Comparison of ENCODE assay signal across 25 cellular contexts in genomic region chr1:238752332-238752731, GRCh38.
DNase-seq lines count a peak whose midpoint lies in the region; ATAC-seq and TF ChIP-seq lines count a peak whose summit lies in the region.
"Had no signal": no experiment of that assay in that cellular context is flagged by ENCODE, and none has a peak within 500 bp of the region (broad histone marks: within the 10 kb centered on the region; RNA-seq: fewer than 3 reads in every experiment).

No MANE protein-coding gene starts in this region.

- H3K9me2 ChIP-seq in SK-N-SH, result no peaks in the 10 kb centered on the region

- peak; percentile 95 for ATAC-seq in SK-N-SH treated with all-trans-retinoic acid at 6 μM for 48 hours
- no peak for ATAC-seq in HG02588 (IDR thresholded peaks at IDR 0.05; ENCODE audit: unreplicated experiment)
- ATAC-seq: HCT116, Panc1 had no signal

- H3K9ac ChIP-seq in SK-N-SH (no peak overlapping the region), HUES6 (ENCODE audit: low read length) (no peak overlapping the region)
- H3K9ac ChIP-seq: BLaER1 had no signal

- H4K20me1 ChIP-seq in SK-N-SH (ENCODE audit: insufficient read depth), result no peaks in the 10 kb centered on the region
- H4K20me1 ChIP-seq: BLaER1 had no signal

- no peak overlapping the region for H3K4me3 ChIP-seq in SK-N-SH (ENCODE audit: low read depth in 2 of 2, low read length in 1 of 2)
- H3K4me3 ChIP-seq in HUES6 (ENCODE audit: low read depth, low read length), result no peak overlapping the region
- H3K4me3 ChIP-seq in skeletal muscle cell (ENCODE audit: low read depth, low read length), result no peak overlapping the region
- H3K4me3 ChIP-seq: BLaER1 had no signal

- H3K79me2 ChIP-seq in SK-N-SH (ENCODE audit: insufficient read depth), result no peaks in the 10 kb centered on the region

- H3K27ac ChIP-seq in SK-N-SH (ENCODE audit: low read depth in 2 of 2, low read length in 1 of 2) (peak overlapping the region in 1 of 2 experiments; percentile 81; a peak in 1 of 4 replicates), HUES6 (ENCODE audit: low read depth, low read length) (0 out of 2 replicates have a peak overlapping the region, but pooled peaks have one; percentile 14)
- H3K27ac ChIP-seq: 22Rv1, BLaER1, RWPE1 had no signal

- WGBS in SK-N-SH (ENCODE audit: low lambda C conversion rate), result 73% methylated on average over 3 of the region's 3 CpGs

- TF ChIP-seq EP300 in SK-N-SH (IDR thresholded peaks at IDR 0.05; ENCODE audit: borderline replicate concordance in 1 of 2, low read depth in 1 of 2, low read length in 1 of 2), result no peak

- H3K4me2 ChIP-seq in SK-N-SH, result no peak overlapping the region
- H3K4me2 ChIP-seq: BLaER1 had no signal

- no peak overlapping the region for H2AFZ ChIP-seq in SK-N-SH (ENCODE audit: low read depth)

- no peak for TF ChIP-seq CTCF in SK-N-SH (IDR thresholded peaks at IDR 0.05)

- H3K4me1 ChIP-seq in SK-N-SH (ENCODE audit: control insufficient read depth in 1 of 2, insufficient read depth in 2 of 2, low read depth in 1 of 2, low read length in 1 of 2) (peaks cover 0 to 4% of the 10 kb centered on the region in 2 experiments; a peak in 2 of 4 replicates), HUES6 (ENCODE audit: control insufficient read depth, insufficient read depth, low read length) (peaks cover 16% of the 10 kb centered on the region; the same call in 1 of the 2 replicates)
- H3K4me1 ChIP-seq: BLaER1 had no signal

- H3K27me3 ChIP-seq in SK-N-SH (ENCODE audit: insufficient read depth) (no peaks in the 10 kb centered on the region), HUES6 (ENCODE audit: control insufficient read depth, insufficient read depth, low read length) (no peaks in the 10 kb centered on the region)
- H3K27me3 ChIP-seq: BLaER1 had no signal

- no peak for TF ChIP-seq RAD21 in SK-N-SH (IDR thresholded peaks at IDR 0.05; ENCODE audit: low read length)

- H3K36me3 ChIP-seq in SK-N-SH (replicated peaks in 1 of 2; ENCODE audit: control insufficient read depth in 1 of 2, insufficient read depth in 2 of 2, low read length in 1 of 2) (no peaks in the 10 kb centered on the region), HUES6 (ENCODE audit: control insufficient read depth, insufficient read depth, low read length) (no peaks in the 10 kb centered on the region)
- H3K36me3 ChIP-seq: BLaER1 had no signal

- no peaks in the 10 kb centered on the region for H3F3A ChIP-seq in SK-N-SH (replicated peaks; ENCODE audit: insufficient read depth)

- POLR2A ChIA-PET in SK-N-SH (lab: Yijun Ruan, JAX), result no interaction called here

- CTCF ChIA-PET in SK-N-SH (lab: Yijun Ruan, JAX), result no interaction called here

- no peaks in the 10 kb centered on the region for H3K9me3 ChIP-seq in SK-N-SH
- 0 out of 2 replicates have a peak, but pooled peaks cover 4% of the 10 kb centered on the region for H3K9me3 ChIP-seq in HUES6 (ENCODE audit: control insufficient read depth, insufficient read depth, low read depth, low read length)

- DNase-seq in SK-N-SH (no peak), dedifferentiated amniotic fluid mesenchymal stem cell (ENCODE audit: extremely low spot score) (peak; percentile 28), skeletal muscle cell (ENCODE audit: low read depth) (peak; percentile 3), T-helper 1 cell (no peak)
- DNase-seq in activated effector memory CD4-positive, alpha-beta T cell treated with anti-CD3 and anti-CD28 coated beads, Interleukin-2, amount 50 U/mL, for 16 hours, result no peak
- DNase-seq: CD4-positive, CD25-positive, alpha-beta regulatory T cell; DMS153; DND-41; GOT3; NCI-H1048; NCI-H1417; NCI-H1694; NCI-H2029 treated with DMSO at 0.1 percent for 48 hours; NCI-H2227 treated with DMSO at 0.1 percent for 48 hours; NCI-H69; SHP77; SW 1271 had no signal

TF ChIP-seq in SK-N-SH treated with all-trans-retinoic acid at 6 μM for 48 hours, 23 proteins besides CTCF, POLR2A, EP300 and RAD21 (continues in another document):
- no peak for TF ChIP-seq PATZ1 (CRISPR knock-in tag; IDR thresholded peaks at IDR 0.05; ENCODE audit: borderline replicate concordance)
- TF ChIP-seq SNAI2 (CRISPR knock-in tag; IDR thresholded peaks at IDR 0.05), result no peak
- TF ChIP-seq GLIS3 (CRISPR knock-in tag; IDR thresholded peaks at IDR 0.05), result no peak
- no peak for TF ChIP-seq ZFP30 (CRISPR knock-in tag; IDR thresholded peaks at IDR 0.05)
- no peak for TF ChIP-seq CSRNP3 (CRISPR knock-in tag; IDR thresholded peaks at IDR 0.05)
- TF ChIP-seq CSDC2 (CRISPR knock-in tag; IDR thresholded peaks at IDR 0.05), result no peak
- TF ChIP-seq ZFP3 (CRISPR knock-in tag; IDR thresholded peaks at IDR 0.05), result no peak

TF ChIP-seq in SK-N-SH, 30 proteins besides CTCF, POLR2A, EP300 and RAD21:
- TF ChIP-seq MXI1 (IDR thresholded peaks at IDR 0.05; ENCODE audit: low read depth, low read length) (no peak), MEF2A (IDR thresholded peaks at IDR 0.05; ENCODE audit: borderline replicate concordance, low read depth) (no peak), NFIC (IDR thresholded peaks at IDR 0.05; ENCODE audit: borderline replicate concordance) (no peak), FOXJ3 (CRISPR knock-in tag; IDR thresholded peaks at IDR 0.05) (no peak), TEAD4 (IDR thresholded peaks at IDR 0.05; ENCODE audit: borderline replicate concordance, insufficient read depth) (no peak), MAX (IDR thresholded peaks at IDR 0.05; ENCODE audit: low read depth) (no peak), POLR2AphosphoS5 (IDR thresholded peaks at IDR 0.05; ENCODE audit: low read depth, low read length) (no peak), NRF1 (IDR thresholded peaks at IDR 0.05; ENCODE audit: low read depth, low read length) (no peak), RFX5 (IDR thresholded peaks at IDR 0.05; ENCODE audit: low read length) (no peak), TCF12 (IDR thresholded peaks at IDR 0.05) (no peak), RXRA (IDR thresholded peaks at IDR 0.05; ENCODE audit: borderline replicate concordance, low read depth) (no peak)
TF ChIP-seq in SK-N-SH: peak in this region for 0.

Comparison
In these comparisons a context has a peak if more than half of its experiments do, and no peak if none do; other contexts are left out.
1. DNase-seq: peak in dedifferentiated amniotic fluid mesenchymal stem cell (single experiment) and skeletal muscle cell (single experiment); none in SK-N-SH (single experiment), T-helper 1 cell (0 of 5) and activated effector memory CD4-positive, alpha-beta T cell treated with anti-CD3 and anti-CD28 coated beads, Interleukin-2, amount 50 U/mL, for 16 hours (single experiment).